ENCODE assay signal across 17 cellular contexts in the genomic region with DNA sequence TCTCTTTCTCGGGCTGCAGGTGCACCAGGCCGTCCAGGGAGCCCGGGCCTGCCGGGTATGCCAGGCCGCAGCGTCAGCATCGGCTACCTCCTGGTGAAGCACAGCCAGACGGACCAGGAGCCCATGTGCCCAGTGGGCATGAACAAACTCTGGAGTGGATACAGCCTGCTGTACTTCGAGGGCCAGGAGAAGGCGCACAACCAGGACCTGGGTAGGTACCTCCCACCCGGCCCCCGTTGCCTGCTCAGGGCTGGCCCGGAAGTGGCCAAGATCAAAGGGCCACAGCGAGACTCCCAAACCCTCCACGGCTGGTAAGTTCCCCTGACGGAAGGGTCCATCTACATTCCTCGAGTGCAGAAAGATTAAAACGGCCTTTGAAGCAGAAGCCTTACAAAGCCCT. TPM values are rescaled to one million over a fixed set of nuclear protein-coding genes. Genes with fewer than 3 reads are reported as not detected.
A peak's percentile ranks its signal among the peaks of the same experiment; 100 is the strongest.
DNase-seq lines count a peak whose midpoint lies in the region; ATAC-seq and TF ChIP-seq lines count a peak whose summit lies in the region.
"Had no signal": no experiment of that assay in that cellular context is flagged by ENCODE, and none has a peak within 500 bp of the region (broad histone marks: within the 10 kb centered on the region; RNA-seq: fewer than 3 reads in every experiment).

No MANE protein-coding gene starts in this region.

- H3K9me3 ChIP-seq in heart right ventricle, result no peaks in the 10 kb centered on the region
- no peaks in the 10 kb centered on the region for H3K9me3 ChIP-seq in esophagus (ENCODE audit: control insufficient read depth in 2 of 2, insufficient read depth in 1 of 2, low read depth in 1 of 2, low read length in 1 of 2)
- no peaks in the 10 kb centered on the region for H3K9me3 ChIP-seq in osteoblast (ENCODE audit: low read depth, low read length)
- no peaks in the 10 kb centered on the region for H3K9me3 ChIP-seq in upper lobe of left lung
- H3K9me3 ChIP-seq: MG63 had no signal

- intact Hi-C loops in heart right ventricle (cut with DNase I), result loop anchor here in 5 of 10 donors (2.0 to 10.0 kb wide), 4 partner anchors 20 to 58 kb away; a partner anchor contains a TSS
- intact Hi-C loops in cardiac septum (cut with DNase I), result loop anchor here (2.0 kb wide), 1 partner anchor 54 kb away; a partner anchor contains a TSS

- H3K4me3 ChIP-seq in heart right ventricle (no peak overlapping the region), esophagus (ENCODE audit: low read depth in 1 of 2, low read length in 2 of 2) (no peak overlapping the region), osteoblast (ENCODE audit: insufficient read depth, low read length) (no peak overlapping the region), upper lobe of left lung (no peak overlapping the region)
- H3K4me3 ChIP-seq: MG63, SK-N-MC, skin epidermis had no signal

- H3K27ac ChIP-seq in heart right ventricle (peak overlapping the region in 9 of 10 donors; percentile 74 to 96 (median 83)), esophagus (ENCODE audit: low read depth in 2 of 2, low read length in 1 of 2) (peak overlapping the region; percentile 10 to 47), osteoblast (ENCODE audit: low read depth, low read length) (no peak overlapping the region), upper lobe of left lung (peak overlapping the region in 3 of 4 donors; percentile 45 to 60 (median 51))
- H3K27ac ChIP-seq: SK-N-MC, skin epidermis had no signal

- TF ChIP-seq CTCF in heart right ventricle (IDR thresholded peaks at IDR 0.05), result no peak
- TF ChIP-seq CTCF in osteoblast (IDR thresholded peaks at IDR 0.05; ENCODE audit: extremely low read depth, low read depth, low read length), result no peak
- TF ChIP-seq CTCF in upper lobe of left lung (IDR thresholded peaks at IDR 0.05), result no peak

- ATAC-seq in heart right ventricle (peak in 1 of 8 donors; percentile 5), upper lobe of left lung (ENCODE audit: low FRiP score in 2 of 2) (no peak), esophagus mucosa (no peak), GM21447 (IDR thresholded peaks at IDR 0.05; ENCODE audit: unreplicated experiment) (no peak)
- ATAC-seq: effector memory CD8-positive, alpha-beta T cell had no signal

- TF ChIP-seq POLR2A in upper lobe of left lung (IDR thresholded peaks at IDR 0.05), result no peak

- peaks cover 6% of the 10 kb centered on the region for H4K20me1 ChIP-seq in osteoblast (ENCODE audit: insufficient read depth, low read length)

- no peak overlapping the region for H3K4me2 ChIP-seq in osteoblast (ENCODE audit: insufficient read depth, low read length)

- DNase-seq in heart right ventricle (no peak), cardiac septum (ENCODE audit: low spot score) (no peak), osteoblast (ENCODE audit: insufficient read length, low spot score, missing footprints) (peak; percentile 37), upper lobe of left lung (peak in 1 of 2 donors; percentile 66), KG1 (lab: John Stamatoyannopoulos, UW) (no peak)
- DNase-seq: activated CD4-positive, alpha-beta T cell treated with anti-CD3 and anti-CD28 coated beads for 4 hours; effector memory CD8-positive, alpha-beta T cell; MG63; NCI-H1436 treated with DMSO at 0.1 percent for 48 hours; occipital lobe; stimulated activated CD4-positive, alpha-beta T cell treated with anti-CD3 and anti-CD28 coated beads, Interleukin-4, amount 100 ng/mL, for 24 hours; T-helper 9 cell had no signal

- WGBS in heart right ventricle, 2 donors, result 67 to 75% methylated on average over 18 of the region's 18 CpGs
- WGBS in esophagus, 2 donors, result 70 to 83% methylated on average over 18 of the region's 18 CpGs
- 62 to 81% methylated on average over 18 of the region's 18 CpGs for WGBS in upper lobe of left lung, 2 donors

- H3K36me3 ChIP-seq in heart right ventricle (peaks cover 0 to 100% (median 46%) of the 10 kb centered on the region in 9 donors), esophagus (ENCODE audit: control insufficient read depth in 2 of 2, insufficient read depth in 2 of 2, low read length in 1 of 2) (peaks cover 0 to 11% of the 10 kb centered on the region in 2 donors), osteoblast (ENCODE audit: insufficient read depth, low read length) (peaks cover 88% of the 10 kb centered on the region), upper lobe of left lung (peaks cover 3 to 100% (median 56%) of the 10 kb centered on the region in 4 donors)
- H3K36me3 ChIP-seq: MG63 had no signal

- H3K4me1 ChIP-seq in heart right ventricle (peaks cover 9 to 67% (median 39%) of the 10 kb centered on the region in 9 donors), esophagus (ENCODE audit: control insufficient read depth in 2 of 2, insufficient read depth in 2 of 2, low read length in 1 of 2) (peaks cover 0 to 13% of the 10 kb centered on the region in 2 donors), osteoblast (ENCODE audit: insufficient read depth, low read length) (peaks cover 14% of the 10 kb centered on the region), upper lobe of left lung (peaks cover 15 to 29% (median 16%) of the 10 kb centered on the region in 4 donors)

- H3K79me2 ChIP-seq in osteoblast (ENCODE audit: insufficient read depth, low read length), result no peaks in the 10 kb centered on the region

- TF ChIP-seq EP300 in upper lobe of left lung (IDR thresholded peaks at IDR 0.05), result no peak

- no peak overlapping the region for H2AFZ ChIP-seq in osteoblast (ENCODE audit: low read length)

- H3K27me3 ChIP-seq in heart right ventricle (no peaks in the 10 kb centered on the region), esophagus (ENCODE audit: control insufficient read depth in 1 of 2, insufficient read depth in 2 of 2, low read length in 2 of 2) (no peaks in the 10 kb centered on the region), osteoblast (ENCODE audit: insufficient read depth, low read length) (no peaks in the 10 kb centered on the region), upper lobe of left lung (no peaks in the 10 kb centered on the region)
- H3K27me3 ChIP-seq: MG63 had no signal

RNA-seq across cellular contexts. Expression of a gene that starts 55.1 kb away (rescaled TPM):
- 10 to 100 TPM in 9 of 10 donors, 1 to 10 TPM in 1; 9.4 to 40.8 (median 12.5) TPM for total RNA-seq in heart right ventricle
- 10 to 100 TPM in 1 of 2 donors, 1 to 10 TPM in 1; 5.4 to 15.3 TPM for polyA plus RNA-seq in heart right ventricle
- total RNA-seq in cardiac septum, result 12.6 TPM
- polyA plus RNA-seq in esophagus, result 1 to 10 TPM; 1.0 to 2.3 TPM
- 3.6 and 3.8 TPM in 2 replicates for total RNA-seq in osteoblast
- total RNA-seq in upper lobe of left lung, result 10 to 100 TPM; 46.7 to 80.7 (median 57.8) TPM
- total RNA-seq in esophagus mucosa, result 1.6 TPM
